Comparison of ENCODE assay signal across 21 cellular contexts in the genomic region with DNA sequence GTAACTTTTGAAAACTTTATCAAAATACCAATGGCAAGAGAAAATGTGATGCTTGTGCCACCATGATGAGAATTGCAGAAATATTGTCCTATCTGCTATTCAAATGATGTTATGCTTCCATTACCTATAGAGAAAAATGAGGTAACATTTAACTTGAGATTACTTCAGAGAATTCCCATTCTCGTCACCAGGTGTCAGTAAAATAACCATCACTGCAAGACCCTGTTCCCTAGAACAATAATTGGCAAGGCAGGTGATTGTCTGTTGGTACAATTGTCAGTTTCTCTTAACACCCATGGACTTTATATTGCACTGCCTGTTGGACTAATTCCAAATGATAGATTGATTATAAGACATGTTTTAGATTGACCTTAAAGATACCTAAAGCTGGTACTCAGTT.
DNase-seq lines count a peak whose midpoint lies in the region; ATAC-seq, FAIRE-seq and TF ChIP-seq lines count a peak whose summit lies in the region.
"Had no signal": no experiment of that assay in that cellular context is flagged by ENCODE, and none has a peak within 500 bp of the region (broad histone marks: within the 10 kb centered on the region; RNA-seq: fewer than 3 reads in every experiment).

No MANE protein-coding gene starts in this region.

- no peak overlapping the region for H3K27ac ChIP-seq in 22Rv1
- H3K27ac ChIP-seq: KMS-11, prostate gland, spleen, thoracic aorta had no signal

- no peak for FAIRE-seq in D721Med (lab: Jason Lieb, UNC)

- no peak overlapping the region for H3K4me2 ChIP-seq in Loucy (ENCODE audit: low read depth, low read length, poor library complexity, severe bottlenecking)
- H3K4me2 ChIP-seq: KMS-11 had no signal

- no peak overlapping the region for H3K4me3 Mint-ChIP-seq in stimulated activated effector memory CD8-positive, alpha-beta T cell treated with anti-CD3 and anti-CD28 coated beads, Interleukin-12 subunit alpha, Interleukin-12 subunit beta, amount 100 ng/mL, for 72 hours
- H3K4me3 Mint-ChIP-seq: nephron, T-helper 17 cell had no signal

- ATAC-seq in HG02884 (IDR thresholded peaks at IDR 0.05; ENCODE audit: unreplicated experiment) (no peak), HG03432 (IDR thresholded peaks at IDR 0.05; ENCODE audit: unreplicated experiment) (no peak)
- no peak for ATAC-seq in stimulated activated effector memory CD8-positive, alpha-beta T cell treated with anti-CD3 and anti-CD28 coated beads, Interleukin-12 subunit alpha, Interleukin-12 subunit beta, amount 100 ng/mL, for 72 hours
- ATAC-seq: T-helper 17 cell had no signal

- H3F3A ChIP-seq in Loucy (ENCODE audit: low read depth) = no peaks in the 10 kb centered on the region

- no peak overlapping the region for H2AFZ ChIP-seq in Loucy (ENCODE audit: low read length)

- H3K79me2 ChIP-seq in Loucy (ENCODE audit: insufficient read depth, low read length) = no peaks in the 10 kb centered on the region

- no peak overlapping the region for H3K27ac Mint-ChIP-seq in stimulated activated effector memory CD8-positive, alpha-beta T cell treated with anti-CD3 and anti-CD28 coated beads, Interleukin-12 subunit alpha, Interleukin-12 subunit beta, amount 100 ng/mL, for 72 hours
- H3K27ac Mint-ChIP-seq: nephron, T-helper 17 cell had no signal

- no peak for DNase-seq in D721Med (ENCODE audit: insufficient read length, low spot score)
- peak; percentile 2 for DNase-seq in astrocyte of the hippocampus (ENCODE audit: low read depth, low spot score)
- no peak for DNase-seq in stimulated activated effector memory CD8-positive, alpha-beta T cell treated with anti-CD3 and anti-CD28 coated beads, Interleukin-12 subunit alpha, Interleukin-12 subunit beta, amount 100 ng/mL, for 72 hours (ENCODE audit: low spot score in 2 of 2)
- no peak for DNase-seq in activated CD8-positive, alpha-beta memory T cell treated with anti-CD3 and anti-CD28 coated beads, Interleukin-2, amount 50 U/mL, for 48 hours
- DNase-seq: activated effector memory CD4-positive, alpha-beta T cell treated with anti-CD3 and anti-CD28 coated beads, Interleukin-2, amount 50 U/mL, for 16 hours; amygdala; cerebellar nuclear complex; GOT3; NCI-H2029 treated with DMSO at 0.1 percent for 48 hours; NCI-H748 treated with DMSO at 0.1 percent for 48 hours; SHP77 treated with DMSO at 0.1 percent for 48 hours; spleen; T-helper 17 cell had no signal

- H3K36me3 Mint-ChIP-seq in stimulated activated effector memory CD8-positive, alpha-beta T cell treated with anti-CD3 and anti-CD28 coated beads, Interleukin-12 subunit alpha, Interleukin-12 subunit beta, amount 100 ng/mL, for 72 hours = no peaks in the 10 kb centered on the region

- H4K20me1 ChIP-seq in Loucy (ENCODE audit: insufficient read depth, low read length, poor library complexity, severe bottlenecking) = no peaks in the 10 kb centered on the region

- H3K27me3 ChIP-seq in Loucy (ENCODE audit: insufficient read depth, low read length, poor library complexity, severe bottlenecking) = no peaks in the 10 kb centered on the region
- H3K27me3 ChIP-seq: spleen had no signal

- H3K36me3 ChIP-seq in Loucy (ENCODE audit: insufficient read depth, low read length) = no peaks in the 10 kb centered on the region
- H3K36me3 ChIP-seq: prostate gland, spleen, thoracic aorta had no signal

- H3K9me3 Mint-ChIP-seq in stimulated activated effector memory CD8-positive, alpha-beta T cell treated with anti-CD3 and anti-CD28 coated beads, Interleukin-12 subunit alpha, Interleukin-12 subunit beta, amount 100 ng/mL, for 72 hours = peaks cover 23% of the 10 kb centered on the region
- H3K9me3 Mint-ChIP-seq: nephron had no signal

- no peaks in the 10 kb centered on the region for H3K9me2 ChIP-seq in Loucy (replicated peaks; ENCODE audit: low read depth, low read length)

- H3K9me3 ChIP-seq in Loucy (ENCODE audit: insufficient read depth, low read depth, low read length) = no peaks in the 10 kb centered on the region
- H3K9me3 ChIP-seq: prostate gland, spleen, thoracic aorta had no signal

- no peak overlapping the region for H3K4me3 ChIP-seq in Loucy (ENCODE audit: low read length, poor library complexity, severe bottlenecking)
- H3K4me3 ChIP-seq: prostate gland, spleen, thoracic aorta had no signal

- H3K4me1 Mint-ChIP-seq in stimulated activated effector memory CD8-positive, alpha-beta T cell treated with anti-CD3 and anti-CD28 coated beads, Interleukin-12 subunit alpha, Interleukin-12 subunit beta, amount 100 ng/mL, for 72 hours = no peaks in the 10 kb centered on the region
- H3K4me1 Mint-ChIP-seq: nephron, T-helper 17 cell had no signal

- H3K9ac ChIP-seq in Loucy (ENCODE audit: low read depth, low read length, poor library complexity, severe bottlenecking) = no peak overlapping the region
- H3K9ac ChIP-seq: KMS-11 had no signal

- TF ChIP-seq CTCF in 22Rv1 (IDR thresholded peaks at IDR 0.05) (peak; percentile 45), D721Med (IDR thresholded peaks at IDR 0.05; ENCODE audit: insufficient read depth, missing control alignments) (peak; percentile 56), Loucy (conservative IDR thresholded peaks at IDR 0.05; ENCODE audit: low read length) (peak; percentile 41)

- no peaks in the 10 kb centered on the region for H3K4me1 ChIP-seq in Loucy (ENCODE audit: insufficient read depth, low read length, poor library complexity, severe bottlenecking)
- H3K4me1 ChIP-seq: prostate gland, spleen had no signal
